ENCODE assay signal across 1 cellular context in genomic region chr3:196135693-196136639, GRCh38.
TF ChIP-seq lines count a peak whose summit lies in the region.

No MANE protein-coding gene starts in this region.

TF ChIP-seq in GM23338, 12 proteins besides CTCF, POLR2A, EP300 and RAD21 (continued from another document):
- TF ChIP-seq, protein P1, sequence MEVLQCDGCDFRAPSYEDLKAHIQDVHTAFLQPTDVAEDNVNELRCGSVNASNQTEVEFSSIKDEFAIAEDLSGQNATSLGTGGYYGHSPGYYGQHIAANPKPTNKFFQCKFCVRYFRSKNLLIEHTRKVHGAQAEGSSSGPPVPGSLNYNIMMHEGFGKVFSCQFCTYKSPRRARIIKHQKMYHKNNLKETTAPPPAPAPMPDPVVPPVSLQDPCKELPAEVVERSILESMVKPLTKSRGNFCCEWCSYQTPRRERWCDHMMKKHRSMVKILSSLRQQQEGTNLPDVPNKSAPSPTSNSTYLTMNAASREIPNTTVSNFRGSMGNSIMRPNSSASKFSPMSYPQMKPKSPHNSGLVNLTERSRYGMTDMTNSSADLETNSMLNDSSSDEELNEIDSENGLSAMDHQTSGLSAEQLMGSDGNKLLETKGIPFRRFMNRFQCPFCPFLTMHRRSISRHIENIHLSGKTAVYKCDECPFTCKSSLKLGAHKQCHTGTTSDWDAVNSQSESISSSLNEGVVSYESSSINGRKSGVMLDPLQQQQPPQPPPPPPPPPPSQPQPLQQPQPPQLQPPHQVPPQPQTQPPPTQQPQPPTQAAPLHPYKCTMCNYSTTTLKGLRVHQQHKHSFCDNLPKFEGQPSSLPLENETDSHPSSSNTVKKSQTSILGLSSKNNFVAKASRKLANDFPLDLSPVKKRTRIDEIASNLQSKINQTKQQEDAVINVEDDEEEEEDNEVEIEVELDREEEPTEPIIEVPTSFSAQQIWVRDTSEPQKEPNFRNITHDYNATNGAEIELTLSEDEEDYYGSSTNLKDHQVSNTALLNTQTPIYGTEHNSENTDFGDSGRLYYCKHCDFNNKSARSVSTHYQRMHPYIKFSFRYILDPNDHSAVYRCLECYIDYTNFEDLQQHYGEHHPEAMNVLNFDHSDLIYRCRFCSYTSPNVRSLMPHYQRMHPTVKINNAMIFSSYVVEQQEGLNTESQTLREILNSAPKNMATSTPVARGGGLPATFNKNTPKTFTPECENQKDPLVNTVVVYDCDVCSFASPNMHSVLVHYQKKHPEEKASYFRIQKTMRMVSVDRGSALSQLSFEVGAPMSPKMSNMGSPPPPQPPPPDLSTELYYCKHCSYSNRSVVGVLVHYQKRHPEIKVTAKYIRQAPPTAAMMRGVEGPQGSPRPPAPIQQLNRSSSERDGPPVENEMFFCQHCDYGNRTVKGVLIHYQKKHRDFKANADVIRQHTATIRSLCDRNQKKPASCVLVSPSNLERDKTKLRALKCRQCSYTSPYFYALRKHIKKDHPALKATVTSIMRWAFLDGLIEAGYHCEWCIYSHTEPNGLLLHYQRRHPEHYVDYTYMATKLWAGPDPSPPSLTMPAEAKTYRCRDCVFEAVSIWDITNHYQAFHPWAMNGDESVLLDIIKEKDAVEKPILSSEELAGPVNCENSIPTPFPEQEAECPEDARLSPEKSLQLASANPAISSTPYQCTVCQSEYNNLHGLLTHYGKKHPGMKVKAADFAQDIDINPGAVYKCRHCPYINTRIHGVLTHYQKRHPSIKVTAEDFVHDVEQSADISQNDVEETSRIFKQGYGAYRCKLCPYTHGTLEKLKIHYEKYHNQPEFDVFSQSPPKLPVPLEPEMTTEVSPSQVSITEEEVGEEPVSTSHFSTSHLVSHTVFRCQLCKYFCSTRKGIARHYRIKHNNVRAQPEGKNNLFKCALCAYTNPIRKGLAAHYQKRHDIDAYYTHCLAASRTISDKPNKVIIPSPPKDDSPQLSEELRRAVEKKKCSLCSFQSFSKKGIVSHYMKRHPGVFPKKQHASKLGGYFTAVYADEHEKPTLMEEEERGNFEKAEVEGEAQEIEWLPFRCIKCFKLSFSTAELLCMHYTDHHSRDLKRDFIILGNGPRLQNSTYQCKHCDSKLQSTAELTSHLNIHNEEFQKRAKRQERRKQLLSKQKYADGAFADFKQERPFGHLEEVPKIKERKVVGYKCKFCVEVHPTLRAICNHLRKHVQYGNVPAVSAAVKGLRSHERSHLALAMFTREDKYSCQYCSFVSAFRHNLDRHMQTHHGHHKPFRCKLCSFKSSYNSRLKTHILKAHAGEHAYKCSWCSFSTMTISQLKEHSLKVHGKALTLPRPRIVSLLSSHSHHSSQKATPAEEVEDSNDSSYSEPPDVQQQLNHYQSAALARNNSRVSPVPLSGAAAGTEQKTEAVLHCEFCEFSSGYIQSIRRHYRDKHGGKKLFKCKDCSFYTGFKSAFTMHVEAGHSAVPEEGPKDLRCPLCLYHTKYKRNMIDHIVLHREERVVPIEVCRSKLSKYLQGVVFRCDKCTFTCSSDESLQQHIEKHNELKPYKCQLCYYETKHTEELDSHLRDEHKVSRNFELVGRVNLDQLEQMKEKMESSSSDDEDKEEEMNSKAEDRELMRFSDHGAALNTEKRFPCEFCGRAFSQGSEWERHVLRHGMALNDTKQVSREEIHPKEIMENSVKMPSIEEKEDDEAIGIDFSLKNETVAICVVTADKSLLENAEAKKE (CRISPR knock-in tag; IDR thresholded peaks at IDR 0.05): no peak
- TF ChIP-seq ETS1 (IDR thresholded peaks at IDR 0.05) (no peak), EZH2phosphoT487 (IDR thresholded peaks at IDR 0.05; ENCODE audit: unreplicated experiment) (no peak), NANOG (IDR thresholded peaks at IDR 0.05; ENCODE audit: borderline replicate concordance) (no peak)
